8 cellular contexts compared by ENCODE assay signal in the genomic region with DNA sequence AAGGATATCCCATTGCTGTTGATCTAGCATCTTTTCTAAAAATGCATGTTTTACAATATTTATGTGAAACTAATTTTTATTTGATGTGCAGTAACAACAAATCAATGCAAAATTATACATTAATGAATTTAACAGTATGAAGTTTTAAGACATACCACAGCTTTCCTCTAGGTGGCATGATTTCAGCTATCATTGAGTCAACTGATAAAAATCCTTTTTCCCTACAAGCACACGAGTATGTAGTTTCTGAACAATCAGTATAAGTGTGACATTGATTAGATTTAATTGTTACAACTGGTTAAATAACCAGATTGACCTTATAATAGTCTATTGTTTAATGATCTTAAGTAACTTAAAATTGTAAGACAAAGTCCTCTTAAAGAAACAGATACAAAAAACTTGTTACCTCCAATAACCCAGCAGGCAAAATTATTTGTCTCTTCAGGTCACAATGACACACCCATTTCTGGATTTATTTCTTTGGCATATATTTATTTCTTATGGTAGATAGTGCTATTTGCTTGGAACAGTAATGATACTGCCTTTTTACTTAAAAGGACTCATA. TPM values are rescaled to one million over a fixed set of nuclear protein-coding genes. Genes with fewer than 3 reads are reported as not detected.
DNase-seq lines count a peak whose midpoint lies in the region; ATAC-seq, FAIRE-seq and TF ChIP-seq lines count a peak whose summit lies in the region.

No MANE protein-coding gene starts in this region.

- FAIRE-seq in A549 (lab: Jason Lieb, UNC): peak; percentile 93
- peak; percentile 43 for FAIRE-seq in GM12891 (lab: Jason Lieb, UNC)

- H3K27ac ChIP-seq in A549: peak overlapping the region; percentile 53 to 79
- H3K27ac ChIP-seq in Panc1 (ENCODE audit: low read length): peak overlapping the region; percentile 79
- no peak overlapping the region for H3K27ac ChIP-seq in thyroid gland

- no peak for TF ChIP-seq EP300 in A549 (IDR thresholded peaks at IDR 0.05)

- in situ Hi-C loops in Panc1 (cut with HindIII; ENCODE audit: low pct_unique_long_range_greater_than_20kb, low sequenced_read_pairs): no loop called here

- DNase-seq in A549 (ENCODE audit: low read depth in 1 of 2, low spot score in 1 of 2) (peak in 1 of 2 experiments; percentile 58), GM12891 (ENCODE audit: insufficient read length, low spot score) (no peak), Panc1 (ENCODE audit: low read depth, low spot score) (no peak), fibroblast of peridontal ligament (ENCODE audit: extremely low read depth) (peak; percentile 76), thyroid gland (no peak), GDM1 (lab: John Stamatoyannopoulos, UW) (no peak), COLO668 (lab: John Stamatoyannopoulos, UW; ENCODE audit: unreplicated experiment) (no peak)

- H3K27me3 ChIP-seq in Panc1 (ENCODE audit: control insufficient read depth, insufficient read depth, low read length) (no peaks in the 10 kb centered on the region), thyroid gland (no peaks in the 10 kb centered on the region)

- no peak overlapping the region for H3K4me3 ChIP-seq in A549
- no peak overlapping the region for H3K4me3 ChIP-seq in Panc1 (ENCODE audit: low read depth in 2 of 2, low read length in 2 of 2)
- no peak overlapping the region for H3K4me3 ChIP-seq in thyroid gland (replicated peaks in 1 of 3)

- TF ChIP-seq POLR2A in A549 (IDR thresholded peaks at IDR 0.05; ENCODE audit: low read length) (no peak), GM12891 (IDR thresholded peaks at IDR 0.05; ENCODE audit: low read depth, low read length) (no peak), thyroid gland (IDR thresholded peaks at IDR 0.05) (no peak)

- POLR2A ChIA-PET in A549 (lab: Yijun Ruan, JAX) (no interaction called here), Panc1 (lab: Charles Lee) (no interaction called here)

- TF ChIP-seq RAD21 in A549 (conservative IDR thresholded peaks at IDR 0.05 in 1 of 2, IDR thresholded peaks at IDR 0.05 in 1 of 2): peak; percentile 86 to 88

- H3K4me2 ChIP-seq in A549: peak overlapping the region; percentile 15

- H3K9me3 ChIP-seq in A549 (no peaks in the 10 kb centered on the region), Panc1 (ENCODE audit: control insufficient read depth, insufficient read depth, low read depth, low read length) (no peaks in the 10 kb centered on the region), thyroid gland (no peaks in the 10 kb centered on the region)

- TF ChIP-seq CTCF in A549 (IDR thresholded peaks at IDR 0.05) (peak; percentile 85), Panc1 (IDR thresholded peaks at IDR 0.05) (peak; percentile 74; the same call in 1 of the 2 replicates), thyroid gland (IDR thresholded peaks at IDR 0.05) (peak in 5 of 6 experiments; percentile 13 to 88 (median 70))

- 0% methylated on average over 1 of the region's 1 CpG for WGBS in A549 (ENCODE audit: missing lambda C conversion rate)
- 2 to 12% methylated on average over 1 of the region's 1 CpG for WGBS in thyroid gland, 2 donors

- ATAC-seq in A549 (no peak), HG03135 (IDR thresholded peaks at IDR 0.05; ENCODE audit: unreplicated experiment) (peak; percentile 52), Panc1 (no peak)

- H3K36me3 ChIP-seq in Panc1 (ENCODE audit: control insufficient read depth, insufficient read depth, low read length) (no peaks in the 10 kb centered on the region; the same call in 1 of the 2 replicates), thyroid gland (no peaks in the 10 kb centered on the region)

- H3K4me1 ChIP-seq in A549: peaks cover 50% of the 10 kb centered on the region
- peaks cover 34% of the 10 kb centered on the region for H3K4me1 ChIP-seq in Panc1 (ENCODE audit: control insufficient read depth, insufficient read depth, low read length)
- peaks cover 0 to 7% of the 10 kb centered on the region in 2 donors for H3K4me1 ChIP-seq in thyroid gland

- intact Hi-C loops in Panc1 (cut with micrococcal nuclease; ENCODE audit: unreplicated experiment) (no loop called here), thyroid gland (cut with DNase I) (loop anchor here (5.0 kb wide), 1 partner anchor 188 kb away; no protein-coding TSS in a partner anchor)

- CTCF ChIA-PET in A549 (lab: Yijun Ruan, JAX) (interaction anchor here (0.9 to 1.6 kb wide), 9 partner anchors 27 to 1475 kb away, joined by 3 to 7 read pairs (median 4); no protein-coding TSS in a partner anchor), Panc1 (lab: Charles Lee) (interaction anchor here (0.6 to 1.1 kb wide), 2 partner anchors 728 to 1036 kb away, joined by 3 read pairs; no protein-coding TSS in a partner anchor)

- BruUV-seq in Panc1 (replicated peaks; lab: Mats Ljungman, UMichigan): no TSS peak

TF ChIP-seq in A549, 52 proteins besides CTCF, POLR2A, EP300 and RAD21:
- peak; percentile 84 for TF ChIP-seq SMC3 (IDR thresholded peaks at IDR 0.05)
- TF ChIP-seq, protein P1, sequence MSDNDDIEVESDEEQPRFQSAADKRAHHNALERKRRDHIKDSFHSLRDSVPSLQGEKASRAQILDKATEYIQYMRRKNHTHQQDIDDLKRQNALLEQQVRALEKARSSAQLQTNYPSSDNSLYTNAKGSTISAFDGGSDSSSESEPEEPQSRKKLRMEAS (IDR thresholded peaks at IDR 0.05): 0 out of 2 replicates have a peak, but pooled peaks have one; percentile 14
- TF ChIP-seq MAFK (IDR thresholded peaks at IDR 0.05; ENCODE audit: partially characterized antibody): no peak
TF ChIP-seq in A549: peak in this region for 2.

TF ChIP-seq in GM12891, 5 proteins besides CTCF, POLR2A, EP300 and RAD21:
- no peak for TF ChIP-seq TAF1 (IDR thresholded peaks at IDR 0.05; ENCODE audit: low read depth, low read length)

RNA-seq across cellular contexts. Expression of a gene that starts 5.8 kb away (rescaled TPM):
- polyA plus RNA-seq in A549 (2011; rRNA removed) (65.8 and 67.6 TPM in 2 replicates), A549 (2017; fragmentation: RNase III; extraction: RNeasy Plus Mini Kit Qiagen cat#74134 plus additional on column Dnase treatment) (29.7 to 40.6 TPM (median 34.0 TPM) in 3 replicates)
- 7.8 and 9.4 TPM in 2 replicates for polyA plus RNA-seq in A549 (2012; cell fraction: cytosol; rRNA removed)
- 9.4 and 13.3 TPM in 2 replicates for polyA plus RNA-seq in A549 (2012; cell fraction: nucleus; rRNA removed)
- polyA minus RNA-seq in A549 (2011; rRNA and poly(A)+ RNA removed): 33.4 and 43.9 TPM in 2 replicates
- 0.28 TPM for polyA plus RNA-seq in GM12891 (2012; ENCODE audit: low read depth, missing spikeins)
- total RNA-seq in Panc1 (2021; ENCODE audit: unreplicated experiment) (58.9 TPM), thyroid gland (10 to 100 TPM in 1 of 4 donors, 1 to 10 TPM in 3; 2.2 to 16.7 (median 8.0) TPM)
- polyA plus RNA-seq in Panc1 (2012; ENCODE audit: insufficient read length): 26.8 TPM

RNA-seq across cellular contexts. Expression of a gene that starts 54.3 kb away (rescaled TPM):
- polyA plus RNA-seq in A549 (2011; rRNA removed) (6.9 and 19.5 TPM in 2 replicates), A549 (2017; fragmentation: RNase III; extraction: RNeasy Plus Mini Kit Qiagen cat#74134 plus additional on column Dnase treatment) (15.6 to 20.6 TPM (median 16.1 TPM) in 3 replicates)
- polyA plus RNA-seq in A549 (2012; cell fraction: cytosol; rRNA removed): 1.7 and 2.4 TPM in 2 replicates
- 0.95 and 1.8 TPM in 2 replicates for polyA plus RNA-seq in A549 (2012; cell fraction: nucleus; rRNA removed)
- polyA minus RNA-seq in A549 (2011; rRNA and poly(A)+ RNA removed): 5.8 and 6.6 TPM in 2 replicates
- 6.4 TPM for polyA plus RNA-seq in GM12891 (2012; ENCODE audit: low read depth, missing spikeins)
- total RNA-seq in Panc1 (2021; ENCODE audit: unreplicated experiment) (32.1 TPM), thyroid gland (10 to 100 TPM in 2 of 4 donors, 1 to 10 TPM in 2; 6.0 to 25.0 (median 9.2) TPM)
- 11.9 TPM for polyA plus RNA-seq in Panc1 (2012; ENCODE audit: insufficient read length)

Comparison
In these comparisons a context has a peak if more than half of its experiments do, and no peak if none do; other contexts are left out.
1. H3K27ac ChIP-seq: peak in A549 (2 of 2) and Panc1 (single experiment); none in thyroid gland (0 of 3).
2. Peak in every context shown above with its lines, with median percentiles within 50 percentile points of each other: CTCF ChIP-seq.